In genomic region chr15:57706405-57707209, GRCh38 we compare ENCODE assay signal across 1 cellular context.
TF ChIP-seq lines count a peak whose summit lies in the region.

Gene POLR2M (plus strand): TSS chr15:57706714. CDS start chr15:57706843, 129 bp downstream.

TF ChIP-seq in HepG2, 621 proteins besides CTCF, POLR2A, EP300 and RAD21 (continued from another document):
- TF ChIP-seq ZNF407 (CRISPR knock-in tag; IDR thresholded peaks at IDR 0.05; ENCODE audit: not compliant biosample characterization) (peak; percentile 63), PPARG (CRISPR knock-in tag; conservative IDR thresholded peaks at IDR 0.05) (peak; percentile 53; the same call in 1 of the 2 replicates), ZNF768 (CRISPR knock-in tag; IDR thresholded peaks at IDR 0.05) (peak; percentile 70; the same call in 1 of the 2 replicates), CHD4 (IDR thresholded peaks at IDR 0.05; ENCODE audit: borderline replicate concordance, low read length) (peak; percentile 85; the same call in 1 of the 2 replicates), KDM5A (IDR thresholded peaks at IDR 0.05; ENCODE audit: borderline replicate concordance, low read length) (peak; percentile 65; the same call in 1 of the 2 replicates), ETV5 (CRISPR knock-in tag; IDR thresholded peaks at IDR 0.05; ENCODE audit: borderline replicate concordance) (peak; percentile 78; the same call in 1 of the 2 replicates), ZHX1 (CRISPR knock-in tag; IDR thresholded peaks at IDR 0.05; ENCODE audit: low read depth) (peak; percentile 76; the same call in 1 of the 2 replicates), E2F2 (CRISPR knock-in tag; IDR thresholded peaks at IDR 0.05; ENCODE audit: borderline replicate concordance) (no peak), ZNF251 (CRISPR knock-in tag; IDR thresholded peaks at IDR 0.05) (no peak), ZNF782 (CRISPR knock-in tag; IDR thresholded peaks at IDR 0.05; ENCODE audit: borderline replicate concordance) (peak; percentile 33; the same call in 1 of the 2 replicates), GLI4 (CRISPR knock-in tag; IDR thresholded peaks at IDR 0.05; ENCODE audit: borderline replicate concordance) (peak; percentile 58; the same call in 1 of the 2 replicates), ZBTB4 (CRISPR knock-in tag; IDR thresholded peaks at IDR 0.05; ENCODE audit: borderline replicate concordance) (peak; percentile 39; the same call in 1 of the 2 replicates), ZNF510 (CRISPR knock-in tag; IDR thresholded peaks at IDR 0.05; ENCODE audit: low read depth) (peak; percentile 63; the same call in 1 of the 2 replicates), ZNF230 (CRISPR knock-in tag; IDR thresholded peaks at IDR 0.05) (0 out of 2 replicates have a peak, but pooled peaks have one; percentile 63), RXRA (CRISPR knock-in tag; IDR thresholded peaks at IDR 0.05) (peak; percentile 72), TBL1XR1 (IDR thresholded peaks at IDR 0.05; ENCODE audit: borderline replicate concordance, low read length, partially characterized antibody) (peak; percentile 14), ZMYM2 (CRISPR knock-in tag; IDR thresholded peaks at IDR 0.05) (peak; percentile 60; the same call in 1 of the 2 replicates), CREBL2 (CRISPR knock-in tag; IDR thresholded peaks at IDR 0.05; ENCODE audit: borderline replicate concordance) (0 out of 2 replicates have a peak, but pooled peaks have one; percentile 64), SNAI1 (CRISPR knock-in tag; IDR thresholded peaks at IDR 0.05; ENCODE audit: borderline replicate concordance) (no peak)
